ENCODE assay signal across 13 cellular contexts in genomic region chrX:154376768-154377167, GRCh38. TPM values are rescaled to one million over a fixed set of nuclear protein-coding genes. Genes with fewer than 3 reads are reported as not detected.
DNase-seq lines count a peak whose midpoint lies in the region; ATAC-seq and TF ChIP-seq lines count a peak whose summit lies in the region.
"Had no signal": no experiment of that assay in that cellular context is flagged by ENCODE, and none has a peak within 500 bp of the region (broad histone marks: within the 10 kb centered on the region; RNA-seq: fewer than 3 reads in every experiment).

No MANE protein-coding gene starts in this region.

- H2AFZ ChIP-seq in DND-41 (ENCODE audit: low read depth, low read length) = no peak overlapping the region
- H2AFZ ChIP-seq: parathyroid adenoma had no signal

- H3K27ac Mint-ChIP-seq in activated naive CD8-positive, alpha-beta T cell treated with anti-CD3 and anti-CD28 coated beads, Interleukin-2, amount 10 ng/mL, durations not matched to agents 7 days and 5 days = peak overlapping the region; percentile 85
- H3K27ac Mint-ChIP-seq: activated naive CD4-positive, alpha-beta T cell treated with anti-CD3 and anti-CD28 coated beads, Interleukin-2, amount 50 U/mL, for 72 hours had no signal

- H3K27me3 ChIP-seq in AG04450 (ENCODE audit: control insufficient read depth, insufficient read depth, low read length) (no peaks in the 10 kb centered on the region), DND-41 (ENCODE audit: insufficient read depth, low read length, poor library complexity) (peaks cover 4% of the 10 kb centered on the region), muscle layer of colon (ENCODE audit: control insufficient read depth in 1 of 2, insufficient read depth in 2 of 2, low read length in 2 of 2) (peaks cover 0 to 4% of the 10 kb centered on the region in 2 donors), aorta (ENCODE audit: control insufficient read depth in 1 of 2, insufficient read depth in 2 of 2, low read length in 1 of 2) (no peaks in the 10 kb centered on the region)
- H3K27me3 ChIP-seq: Peyer's patch had no signal

- no peaks in the 10 kb centered on the region for H3K27me3 Mint-ChIP-seq in activated naive CD8-positive, alpha-beta T cell treated with anti-CD3 and anti-CD28 coated beads, Interleukin-2, amount 10 ng/mL, durations not matched to agents 7 days and 5 days

- peaks cover 22% of the 10 kb centered on the region for H3K79me2 ChIP-seq in DND-41 (ENCODE audit: insufficient read depth, low read length)
- H3K79me2 ChIP-seq: parathyroid adenoma had no signal

- H4K20me1 ChIP-seq in DND-41 (ENCODE audit: insufficient read depth, low read length) = peaks cover 19% of the 10 kb centered on the region

- H3K4me1 ChIP-seq in DND-41 (ENCODE audit: insufficient read depth, low read length) (peaks cover 44% of the 10 kb centered on the region), muscle layer of colon (ENCODE audit: insufficient read depth, low read length) (peaks cover 13% of the 10 kb centered on the region), aorta (ENCODE audit: control insufficient read depth in 1 of 2, insufficient read depth in 2 of 2, low read length in 2 of 2) (no peaks in the 10 kb centered on the region)
- H3K4me1 ChIP-seq: parathyroid adenoma had no signal

- ATAC-seq in DND-41 (ENCODE audit: insufficient read depth, low read depth) (no peak), aorta (ENCODE audit: low FRiP score) (no peak), HG02763 (IDR thresholded peaks at IDR 0.05; ENCODE audit: unreplicated experiment) (no peak), GM18858 (IDR thresholded peaks at IDR 0.05; ENCODE audit: unreplicated experiment) (no peak), HG03045 (IDR thresholded peaks at IDR 0.05; ENCODE audit: unreplicated experiment) (no peak)
- ATAC-seq in activated naive CD8-positive, alpha-beta T cell treated with anti-CD3 and anti-CD28 coated beads, Interleukin-2, amount 10 ng/mL, durations not matched to agents 7 days and 5 days (ENCODE audit: low read depth) = no peak
- ATAC-seq: activated naive CD4-positive, alpha-beta T cell treated with anti-CD3 and anti-CD28 coated beads, Interleukin-2, amount 50 U/mL, for 72 hours had no signal

- intact Hi-C loops in aorta (cut with DNase I) = no loop called here

- H3K4me2 ChIP-seq in DND-41 (ENCODE audit: insufficient read depth, low read length) = 0 out of 2 replicates have a peak overlapping the region, but pooled peaks have one; percentile 86

- H3K36me3 Mint-ChIP-seq in activated naive CD8-positive, alpha-beta T cell treated with anti-CD3 and anti-CD28 coated beads, Interleukin-2, amount 10 ng/mL, durations not matched to agents 7 days and 5 days = no peaks in the 10 kb centered on the region

- CTCF ChIA-PET in AG04450 (lab: Charles Lee) = no interaction called here

- POLR2A ChIA-PET in AG04450 (lab: Yijun Ruan, JAX) = no interaction called here
- POLR2A ChIA-PET in activated naive CD8-positive, alpha-beta T cell treated with anti-CD3 and anti-CD28 coated beads, Interleukin-2, amount 10 ng/mL, durations not matched to agents 7 days and 5 days (lab: Charles Lee) = no interaction called here

- TF ChIP-seq CTCF in AG04450 (IDR thresholded peaks at IDR 0.05; ENCODE audit: low read depth, low read length) (no peak), DND-41 (IDR thresholded peaks at IDR 0.05; ENCODE audit: borderline replicate concordance, extremely low read depth, low read length, poor library complexity, severe bottlenecking) (no peak)

- H3K4me3 ChIP-seq in AG04450 (ENCODE audit: low read depth, low read length) (no peak overlapping the region), DND-41 (ENCODE audit: low read depth in 1 of 2, low read length in 2 of 2) (no peak overlapping the region), muscle layer of colon (ENCODE audit: low read depth in 1 of 2, low read length in 2 of 2) (no peak overlapping the region), aorta (ENCODE audit: low read length in 2 of 2) (no peak overlapping the region)
- H3K4me3 ChIP-seq: Peyer's patch had no signal

- WGBS in aorta, 2 donors = 10 to 32% methylated on average over 3 of the region's 3 CpGs

- H3K9ac ChIP-seq in DND-41 (ENCODE audit: low read depth, low read length) = peak overlapping the region; percentile 94
- peak overlapping the region; percentile 39 for H3K9ac ChIP-seq in muscle layer of colon (ENCODE audit: low read length)
- H3K9ac ChIP-seq: parathyroid adenoma had no signal

- H3K36me3 ChIP-seq in DND-41 (ENCODE audit: insufficient read depth, low read length) (peaks cover 18% of the 10 kb centered on the region; the same call in 1 of the 2 replicates), muscle layer of colon (ENCODE audit: insufficient read depth, low read length) (no peaks in the 10 kb centered on the region), aorta (ENCODE audit: control insufficient read depth in 1 of 2, insufficient read depth in 2 of 2, low read length in 1 of 2) (no peaks in the 10 kb centered on the region)

- H3K4me3 Mint-ChIP-seq in activated naive CD8-positive, alpha-beta T cell treated with anti-CD3 and anti-CD28 coated beads, Interleukin-2, amount 10 ng/mL, durations not matched to agents 7 days and 5 days = no peak overlapping the region

- H3K9me3 ChIP-seq in AG04450 (ENCODE audit: control insufficient read depth, insufficient read depth, low read length) (no peaks in the 10 kb centered on the region), DND-41 (ENCODE audit: insufficient read depth, low read length, severe bottlenecking) (no peaks in the 10 kb centered on the region), muscle layer of colon (ENCODE audit: low read length) (no peaks in the 10 kb centered on the region), aorta (ENCODE audit: control insufficient read depth, low read length) (no peaks in the 10 kb centered on the region)
- H3K9me3 ChIP-seq: Peyer's patch had no signal

- peak overlapping the region; percentile 57 for H3K27ac ChIP-seq in AG04450 (ENCODE audit: low read depth, low read length)
- no peak overlapping the region for H3K27ac ChIP-seq in DND-41 (ENCODE audit: low read length)
- H3K27ac ChIP-seq in muscle layer of colon (ENCODE audit: low read depth, low read length) = peak overlapping the region; percentile 73
- peak overlapping the region in 1 of 2 donors; percentile 90 for H3K27ac ChIP-seq in aorta (ENCODE audit: low read depth in 1 of 2, low read length in 2 of 2)
- H3K27ac ChIP-seq: parathyroid adenoma had no signal

- no peaks in the 10 kb centered on the region for H3K9me3 Mint-ChIP-seq in activated naive CD8-positive, alpha-beta T cell treated with anti-CD3 and anti-CD28 coated beads, Interleukin-2, amount 10 ng/mL, durations not matched to agents 7 days and 5 days
- H3K9me3 Mint-ChIP-seq: activated naive CD4-positive, alpha-beta T cell treated with anti-CD3 and anti-CD28 coated beads, Interleukin-2, amount 50 U/mL, for 72 hours had no signal

- peaks cover 17% of the 10 kb centered on the region for H3K4me1 Mint-ChIP-seq in activated naive CD8-positive, alpha-beta T cell treated with anti-CD3 and anti-CD28 coated beads, Interleukin-2, amount 10 ng/mL, durations not matched to agents 7 days and 5 days

- DNase-seq in AG04450 (ENCODE audit: low read depth, low spot score) (no peak), DND-41 (no peak), aorta (no peak)
- no peak for DNase-seq in activated naive CD8-positive, alpha-beta T cell treated with anti-CD3 and anti-CD28 coated beads, Interleukin-2, amount 10 ng/mL, durations not matched to agents 7 days and 5 days
- DNase-seq: NCI-H1436 treated with DMSO at 0.1 percent for 48 hours, NCI-H510A, Peyer's patch had no signal

RNA-seq across cellular contexts. Expression of gene EMD, which starts 2.3 kb away (rescaled TPM):
- polyA plus RNA-seq in AG04450 (2011; rRNA removed) = 30.2 and 30.8 TPM in 2 replicates
- polyA minus RNA-seq in AG04450 (2011; rRNA and poly(A)+ RNA removed) = 32.1 and 34.1 TPM in 2 replicates
- 10 to 100 TPM; 66.1 to 68.1 TPM for total RNA-seq in activated naive CD8-positive, alpha-beta T cell treated with anti-CD3 and anti-CD28 coated beads, Interleukin-2, amount 10 ng/mL, durations not matched to agents 7 days and 5 days
- total RNA-seq in aorta = 10 to 100 TPM; 49.9 to 73.1 TPM
- polyA plus RNA-seq in aorta = 100 to 1,000 TPM in 1 of 2 donors, 10 to 100 TPM in 1; 97.7 to 157 TPM

RNA-seq across cellular contexts. Expression of gene FLNA, which starts 2.3 kb away (rescaled TPM):
- 605 and 863 TPM in 2 replicates for polyA plus RNA-seq in AG04450 (2011; rRNA removed)
- polyA minus RNA-seq in AG04450 (2011; rRNA and poly(A)+ RNA removed) = 2,648 and 3,897 TPM in 2 replicates
- 100 to 1,000 TPM; 985 to 994 TPM for total RNA-seq in activated naive CD8-positive, alpha-beta T cell treated with anti-CD3 and anti-CD28 coated beads, Interleukin-2, amount 10 ng/mL, durations not matched to agents 7 days and 5 days
- 1,000 to 10,000 TPM; 4,329 to 7,587 TPM for total RNA-seq in aorta
- 1,000 to 10,000 TPM in 1 of 2 donors, 100 to 1,000 TPM in 1; 515 to 7,857 TPM for polyA plus RNA-seq in aorta

RNA-seq across cellular contexts. Expression of gene RPL10, which starts 21.4 kb away (rescaled TPM):
- polyA plus RNA-seq in AG04450 (2011; rRNA removed) = 3,912 and 4,828 TPM in 2 replicates
- polyA minus RNA-seq in AG04450 (2011; rRNA and poly(A)+ RNA removed) = 1,196 and 1,530 TPM in 2 replicates
- 1,000 to 10,000 TPM; 2,867 to 2,975 TPM for total RNA-seq in activated naive CD8-positive, alpha-beta T cell treated with anti-CD3 and anti-CD28 coated beads, Interleukin-2, amount 10 ng/mL, durations not matched to agents 7 days and 5 days
- 1,000 to 10,000 TPM; 2,525 to 2,861 TPM for total RNA-seq in aorta
- 1,000 to 10,000 TPM; 7,028 to 7,505 TPM for polyA plus RNA-seq in aorta

RNA-seq across cellular contexts. Expression of gene DNASE1L1, which starts 32.3 kb away (rescaled TPM):
- 25.7 and 36.6 TPM in 2 replicates for polyA plus RNA-seq in AG04450 (2011; rRNA removed)
- 17.5 and 27.0 TPM in 2 replicates for polyA minus RNA-seq in AG04450 (2011; rRNA and poly(A)+ RNA removed)
- total RNA-seq in activated naive CD8-positive, alpha-beta T cell treated with anti-CD3 and anti-CD28 coated beads, Interleukin-2, amount 10 ng/mL, durations not matched to agents 7 days and 5 days = 10 to 100 TPM; 20.5 to 26.2 TPM
- 10 to 100 TPM; 25.9 to 29.0 TPM for total RNA-seq in aorta
- polyA plus RNA-seq in aorta = 10 to 100 TPM; 37.3 to 46.2 TPM

RNA-seq across cellular contexts. Expression of gene TAFAZZIN, which starts 34.6 kb away (rescaled TPM):
- 13.0 and 15.3 TPM in 2 replicates for polyA plus RNA-seq in AG04450 (2011; rRNA removed)
- 11.5 and 14.0 TPM in 2 replicates for polyA minus RNA-seq in AG04450 (2011; rRNA and poly(A)+ RNA removed)
- 10 to 100 TPM; 94.7 to 95.3 TPM for total RNA-seq in activated naive CD8-positive, alpha-beta T cell treated with anti-CD3 and anti-CD28 coated beads, Interleukin-2, amount 10 ng/mL, durations not matched to agents 7 days and 5 days
- 10 to 100 TPM; 30.8 to 59.6 TPM for total RNA-seq in aorta
- 100 to 1,000 TPM in 1 of 2 donors, 1 to 10 TPM in 1; 5.5 to 129 TPM for polyA plus RNA-seq in aorta

Comparison
In these comparisons a context has a peak if more than half of its experiments do, and no peak if none do; other contexts are left out.
1. RNA of gene FLNA, which starts 2.3 kb away (total RNA-seq): 4,329 to 7,587 TPM in aorta; 985 to 994 TPM in activated naive CD8-positive, alpha-beta T cell treated with anti-CD3 and anti-CD28 coated beads, Interleukin-2, amount 10 ng/mL, durations not matched to agents 7 days and 5 days; every median in the first group is over 4 times any median in the second.